ENCODE assay signal across 8 cellular contexts in the genomic region with DNA sequence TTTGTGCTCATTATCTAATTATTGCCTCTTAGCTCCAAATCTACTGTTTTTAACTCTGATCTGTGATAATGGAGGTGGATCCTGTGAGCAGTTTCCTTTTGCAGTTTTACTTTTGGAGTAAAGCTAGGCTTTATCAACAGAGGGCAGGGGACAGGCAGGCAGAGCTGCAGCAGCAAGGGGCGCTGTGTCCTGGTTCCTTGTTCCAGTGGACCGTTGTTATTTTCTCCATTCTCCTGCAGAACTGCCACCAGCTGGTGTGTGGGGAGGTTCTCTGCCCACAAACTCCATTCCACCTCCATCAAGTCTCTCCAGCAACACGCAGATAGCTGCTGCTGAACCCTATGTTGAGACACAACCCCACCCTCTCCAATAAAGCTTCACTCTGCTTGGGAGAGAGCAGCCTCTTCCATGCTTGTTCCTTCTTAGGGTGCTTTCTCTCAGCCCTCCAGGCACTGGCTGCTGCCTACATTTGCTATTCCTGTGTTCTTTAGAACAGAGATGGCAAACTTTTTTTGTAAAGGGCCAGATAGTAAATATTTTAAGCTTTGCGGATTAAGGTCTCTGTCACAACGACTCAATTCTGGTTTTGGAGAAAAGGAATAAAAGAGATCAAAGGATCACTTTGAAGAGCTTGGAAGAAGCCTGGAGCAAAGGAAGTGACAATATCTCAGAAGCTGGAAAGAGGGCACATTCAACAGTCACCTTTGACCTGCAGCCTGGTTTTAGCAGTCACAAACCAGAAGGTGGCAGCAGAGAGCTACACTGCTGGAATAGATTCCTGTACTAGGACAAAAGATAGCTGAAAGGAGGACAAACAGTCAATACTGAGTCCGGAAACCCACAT.
DNase-seq lines count a peak whose midpoint lies in the region; ATAC-seq and TF ChIP-seq lines count a peak whose summit lies in the region.

No MANE protein-coding gene starts in this region.

- H3K4me1 ChIP-seq in GM23248 (ENCODE audit: insufficient read depth) (no peaks in the 10 kb centered on the region), OCI-LY3 (ENCODE audit: low read length) (peaks cover 10% of the 10 kb centered on the region), right atrium auricular region (no peaks in the 10 kb centered on the region)

- no peaks in the 10 kb centered on the region for H3K9me3 Mint-ChIP-seq in activated naive CD8-positive, alpha-beta T cell treated with anti-CD3 and anti-CD28 coated beads, Interleukin-2, amount 50 U/mL, for 24 hours

- peak; percentile 84 for TF ChIP-seq CTCF in OCI-LY3 (IDR thresholded peaks at IDR 0.05; ENCODE audit: low read depth, low read length)
- TF ChIP-seq CTCF in right atrium auricular region (IDR thresholded peaks at IDR 0.05), result peak; percentile 66 to 87

- H3K9me2 ChIP-seq in GM23248 (ENCODE audit: insufficient read depth), result no peaks in the 10 kb centered on the region

- H3K4me3 Mint-ChIP-seq in activated naive CD8-positive, alpha-beta T cell treated with anti-CD3 and anti-CD28 coated beads, Interleukin-2, amount 50 U/mL, for 24 hours, result no peak overlapping the region

- H3K9me3 ChIP-seq in GM23248 (ENCODE audit: low read depth), result no peaks in the 10 kb centered on the region
- no peaks in the 10 kb centered on the region for H3K9me3 ChIP-seq in OCI-LY3 (ENCODE audit: insufficient read depth, low read length)
- H3K9me3 ChIP-seq in right atrium auricular region, result no peaks in the 10 kb centered on the region

- H4K20me1 ChIP-seq in GM23248 (ENCODE audit: insufficient read depth) (no peaks in the 10 kb centered on the region), OCI-LY3 (ENCODE audit: insufficient read depth, low read length) (no peaks in the 10 kb centered on the region)

- H3K4me3 ChIP-seq in GM23248 (no peak overlapping the region), OCI-LY3 (ENCODE audit: low read length) (peak overlapping the region; percentile 42), right atrium auricular region (no peak overlapping the region)

- H3K27ac ChIP-seq in GM23248, result no peak overlapping the region
- no peak overlapping the region for H3K27ac ChIP-seq in OCI-LY3 (ENCODE audit: low read length)
- no peak overlapping the region for H3K27ac ChIP-seq in right atrium auricular region

- H3K27me3 ChIP-seq in GM23248 (replicated peaks; ENCODE audit: insufficient read depth) (no peaks in the 10 kb centered on the region), OCI-LY3 (ENCODE audit: low read depth, low read length) (no peaks in the 10 kb centered on the region), right atrium auricular region (no peaks in the 10 kb centered on the region)

- H3K4me1 Mint-ChIP-seq in activated naive CD8-positive, alpha-beta T cell treated with anti-CD3 and anti-CD28 coated beads, Interleukin-2, amount 50 U/mL, for 24 hours, result no peaks in the 10 kb centered on the region

- H3K27ac Mint-ChIP-seq in activated naive CD8-positive, alpha-beta T cell treated with anti-CD3 and anti-CD28 coated beads, Interleukin-2, amount 50 U/mL, for 24 hours, result no peak overlapping the region

- in situ Hi-C loops in GM23248 (cut with MboI), result no loop called here
- in situ Hi-C loops in KBM-7 (cut with MboI; ENCODE audit: low pct_unique_long_range_greater_than_20kb, low sequenced_read_pairs), result no loop called here

- H3K4me2 ChIP-seq in GM23248 (ENCODE audit: unreplicated experiment), result no peak overlapping the region
- H3K4me2 ChIP-seq in OCI-LY3 (ENCODE audit: low read length), result peak overlapping the region; percentile 52

- H3K36me3 ChIP-seq in GM23248 (ENCODE audit: low read depth) (no peaks in the 10 kb centered on the region), OCI-LY3 (replicated peaks; ENCODE audit: low read depth, low read length) (no peaks in the 10 kb centered on the region), right atrium auricular region (no peaks in the 10 kb centered on the region)

- ATAC-seq in activated CD4-positive, CD25-positive, alpha-beta regulatory T cell treated with anti-CD3 and anti-CD28 coated beads, Interleukin-2, amount 50 U/mL, for 24 hours, result no peak
- no peak for ATAC-seq in activated naive CD8-positive, alpha-beta T cell treated with anti-CD3 and anti-CD28 coated beads, Interleukin-2, amount 50 U/mL, for 24 hours

- 55 to 57% methylated on average over 6 of the region's 6 CpGs for WGBS in GM23248 (ENCODE audit: low coverage in 1 of 2, low lambda C conversion rate in 2 of 2, missing lambda C conversion rate in 2 of 2), 2 experiments

- no peaks in the 10 kb centered on the region for H3K27me3 Mint-ChIP-seq in activated naive CD8-positive, alpha-beta T cell treated with anti-CD3 and anti-CD28 coated beads, Interleukin-2, amount 50 U/mL, for 24 hours

- no peaks in the 10 kb centered on the region for H3F3A ChIP-seq in GM23248 (ENCODE audit: insufficient read depth)

- H3K79me2 ChIP-seq in GM23248 (ENCODE audit: insufficient read depth) (no peaks in the 10 kb centered on the region), OCI-LY3 (ENCODE audit: low read length) (no peaks in the 10 kb centered on the region)

- peak; percentile 35 for DNase-seq in activated CD4-positive, CD25-positive, alpha-beta regulatory T cell treated with anti-CD3 and anti-CD28 coated beads, Interleukin-2, amount 50 U/mL, for 72 hours
- DNase-seq in GM23248 (peak; percentile 68), KBM-7 (peak; percentile 62), right atrium auricular region (ENCODE audit: low spot score) (peak; percentile 72), renal cortical epithelial cell (ENCODE audit: low read depth) (peak; percentile 70)
- DNase-seq in activated naive CD8-positive, alpha-beta T cell treated with anti-CD3 and anti-CD28 coated beads, Interleukin-2, amount 50 U/mL, for 24 hours, result peak; percentile 57

- H3K36me3 Mint-ChIP-seq in activated naive CD8-positive, alpha-beta T cell treated with anti-CD3 and anti-CD28 coated beads, Interleukin-2, amount 50 U/mL, for 24 hours (ENCODE audit: low read depth), result no peaks in the 10 kb centered on the region

- H3K9ac ChIP-seq in GM23248, result no peak overlapping the region
- no peak overlapping the region for H3K9ac ChIP-seq in OCI-LY3 (ENCODE audit: low read length)

- H2AFZ ChIP-seq in GM23248 (0 out of 2 replicates have a peak overlapping the region, but pooled peaks have one; percentile 40), OCI-LY3 (ENCODE audit: low read depth, low read length) (peak overlapping the region; percentile 90)
